1 cellular context compared by ENCODE assay signal in the genomic region with DNA sequence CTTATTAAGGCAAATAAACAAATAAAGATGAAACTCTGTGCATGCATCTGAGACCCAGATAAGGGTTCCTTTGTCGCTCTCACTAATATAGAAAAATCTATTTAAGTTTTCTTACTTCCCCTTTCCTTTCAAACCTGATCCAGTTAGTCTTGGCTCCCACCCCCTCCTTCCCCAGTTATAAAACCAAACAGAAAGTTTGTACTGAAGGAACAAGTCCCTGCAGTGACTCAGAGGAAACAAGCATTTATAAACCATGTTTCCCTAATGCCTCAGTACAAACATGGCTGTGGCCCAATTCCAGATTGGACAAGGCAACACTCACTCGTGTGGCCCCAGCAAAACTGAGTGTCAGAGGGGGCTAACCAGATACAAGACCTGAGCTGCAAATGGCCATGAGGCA.
TF ChIP-seq lines count a peak whose summit lies in the region.

No MANE protein-coding gene starts in this region.

TF ChIP-seq in SK-N-SH treated with all-trans-retinoic acid at 6 μM for 48 hours, 23 proteins besides CTCF, POLR2A, EP300 and RAD21 (continued from another document):
- TF ChIP-seq, protein P1, sequence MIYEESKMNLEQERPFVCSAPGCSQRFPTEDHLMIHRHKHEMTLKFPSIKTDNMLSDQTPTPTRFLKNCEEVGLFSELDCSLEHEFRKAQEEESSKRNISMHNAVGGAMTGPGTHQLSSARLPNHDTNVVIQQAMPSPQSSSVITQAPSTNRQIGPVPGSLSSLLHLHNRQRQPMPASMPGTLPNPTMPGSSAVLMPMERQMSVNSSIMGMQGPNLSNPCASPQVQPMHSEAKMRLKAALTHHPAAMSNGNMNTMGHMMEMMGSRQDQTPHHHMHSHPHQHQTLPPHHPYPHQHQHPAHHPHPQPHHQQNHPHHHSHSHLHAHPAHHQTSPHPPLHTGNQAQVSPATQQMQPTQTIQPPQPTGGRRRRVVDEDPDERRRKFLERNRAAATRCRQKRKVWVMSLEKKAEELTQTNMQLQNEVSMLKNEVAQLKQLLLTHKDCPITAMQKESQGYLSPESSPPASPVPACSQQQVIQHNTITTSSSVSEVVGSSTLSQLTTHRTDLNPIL (CRISPR knock-in tag; IDR thresholded peaks at IDR 0.05; ENCODE audit: low read depth): no peak
- TF ChIP-seq PPARA (CRISPR knock-in tag; IDR thresholded peaks at IDR 0.05; ENCODE audit: borderline replicate concordance) (no peak), OSR1 (CRISPR knock-in tag; IDR thresholded peaks at IDR 0.05) (no peak)
